In the genomic region with DNA sequence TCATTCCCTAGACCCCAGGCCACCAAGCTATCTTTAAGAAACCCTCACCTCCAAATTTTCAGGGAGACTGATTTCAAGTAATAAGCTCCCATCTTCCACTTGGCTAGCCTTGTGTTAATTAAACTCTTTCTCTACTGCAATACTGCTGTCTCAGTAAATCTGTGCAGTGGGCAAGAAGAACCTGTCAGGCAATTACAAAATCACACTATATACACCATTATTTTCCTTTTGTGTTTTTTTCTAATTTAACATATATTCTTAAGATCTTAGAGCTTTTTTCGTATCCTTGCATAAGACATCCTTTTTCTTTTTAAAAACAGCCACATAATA, we compare ENCODE assay signal across 20 cellular contexts. TPM values are rescaled to one million over a fixed set of nuclear protein-coding genes. Genes with fewer than 3 reads are reported as not detected.
DNase-seq lines count a peak whose midpoint lies in the region; ATAC-seq, FAIRE-seq and TF ChIP-seq lines count a peak whose summit lies in the region.
"Had no signal": no experiment of that assay in that cellular context is flagged by ENCODE, and none has a peak within 500 bp of the region (broad histone marks: within the 10 kb centered on the region; RNA-seq: fewer than 3 reads in every experiment).

No MANE protein-coding gene starts in this region.

- no peak for TF ChIP-seq EP300 in A549 (IDR thresholded peaks at IDR 0.05)

- no peak overlapping the region for H3K4ac ChIP-seq in trophoblast cell (ENCODE audit: low read depth, low read length)

- no peak overlapping the region for H2BK120ac ChIP-seq in trophoblast cell (ENCODE audit: insufficient read depth, low read length, poor library complexity)

- H3K27me3 Mint-ChIP-seq in dendritic cell treated with granulocyte-macrophage colony-stimulating factor and Interleukin-4, amounts not matched to agents 40 ng/mL and 50 ng/mL, for 4 days: no peaks in the 10 kb centered on the region
- H3K27me3 Mint-ChIP-seq: activated T-helper 17 cell treated with anti-CD3 and anti-CD28 coated beads, Interleukin-2, amount 50 U/mL, for 72 hours; naive B cell had no signal

- H3K4me1 Mint-ChIP-seq in dendritic cell treated with granulocyte-macrophage colony-stimulating factor and Interleukin-4, amounts not matched to agents 40 ng/mL and 50 ng/mL, for 4 days (ENCODE audit: low read depth): peaks cover 32% of the 10 kb centered on the region
- H3K4me1 Mint-ChIP-seq: activated T-helper 17 cell treated with anti-CD3 and anti-CD28 coated beads, Interleukin-2, amount 50 U/mL, for 72 hours had no signal

- no peak overlapping the region for H2BK5ac ChIP-seq in trophoblast cell (ENCODE audit: low read depth, low read length, poor library complexity)

- no peak for TF ChIP-seq RAD21 in A549 (conservative IDR thresholded peaks at IDR 0.05 in 1 of 2, IDR thresholded peaks at IDR 0.05 in 1 of 2)

- no peaks in the 10 kb centered on the region for H3K36me3 Mint-ChIP-seq in dendritic cell treated with granulocyte-macrophage colony-stimulating factor and Interleukin-4, amounts not matched to agents 40 ng/mL and 50 ng/mL, for 4 days (ENCODE audit: low read depth)

- H3K27ac Mint-ChIP-seq in dendritic cell treated with granulocyte-macrophage colony-stimulating factor and Interleukin-4, amounts not matched to agents 40 ng/mL and 50 ng/mL, for 4 days: peak overlapping the region; percentile 87
- H3K27ac Mint-ChIP-seq: activated CD8-positive, alpha-beta T cell treated with anti-CD3 and anti-CD28 coated beads, Interleukin-2, amount 10 ng/mL, durations not matched to agents 7 days and 5 days; activated T-helper 17 cell treated with anti-CD3 and anti-CD28 coated beads, Interleukin-2, amount 50 U/mL, for 72 hours had no signal

- no peak for TF ChIP-seq CTCF in A549 (IDR thresholded peaks at IDR 0.05)
- TF ChIP-seq CTCF in HEK293 (tag by site-specific recombination; IDR thresholded peaks at IDR 0.05): no peak

- no peak overlapping the region; the same call in 2 of the 3 replicates for H3K4me2 ChIP-seq in A549
- no peak overlapping the region for H3K4me2 ChIP-seq in trophoblast cell (ENCODE audit: low read length)

- FAIRE-seq in A549 (lab: Jason Lieb, UNC): no peak
- FAIRE-seq: D721Med, GM12892 had no signal

- H3K14ac ChIP-seq in trophoblast cell (ENCODE audit: low read length): no peak overlapping the region

- H3K4me3 ChIP-seq in A549 (no peak overlapping the region), HEK293 (ENCODE audit: low read depth, low read length) (no peak overlapping the region), trophoblast cell (ENCODE audit: low read depth, low read length) (no peak overlapping the region)
- H3K4me3 ChIP-seq: esophagus squamous epithelium, prostate gland, tibial nerve had no signal

- 88% methylated on average over 1 of the region's 1 CpG for WGBS in A549 (ENCODE audit: missing lambda C conversion rate)
- no CpG with 5 or more reads among the region's 1 CpG for WGBS in trophoblast cell (ENCODE audit: extremely low coverage, insufficient coverage, insufficient read length)

- peaks cover 2% of the 10 kb centered on the region for H3K79me1 ChIP-seq in trophoblast cell (ENCODE audit: low read length)

- no peak overlapping the region for H2AK5ac ChIP-seq in trophoblast cell (ENCODE audit: low read length)

- no peak overlapping the region for H2AFZ ChIP-seq in trophoblast cell (ENCODE audit: insufficient read depth, low read length, poor library complexity)

- TF ChIP-seq POLR2A in A549 (IDR thresholded peaks at IDR 0.05; ENCODE audit: low read length): no peak

- no peak overlapping the region for H3K9ac ChIP-seq in trophoblast cell (ENCODE audit: low read length)

- intact Hi-C loops in dendritic cell treated with granulocyte-macrophage colony-stimulating factor and Interleukin-4, amounts not matched to agents 40 ng/mL and 50 ng/mL, for 4 days (cut with micrococcal nuclease): no loop called here

- peaks cover 20% of the 10 kb centered on the region for H3K9me3 Mint-ChIP-seq in dendritic cell treated with granulocyte-macrophage colony-stimulating factor and Interleukin-4, amounts not matched to agents 40 ng/mL and 50 ng/mL, for 4 days

- H3K36me3 ChIP-seq in HEK293 (ENCODE audit: control insufficient read depth in 2 of 2, insufficient read depth in 1 of 2, low read length in 2 of 2) (no peaks in the 10 kb centered on the region), trophoblast cell (ENCODE audit: control insufficient read depth in 1 of 2, insufficient read depth in 2 of 2, low read length in 2 of 2) (no peaks in the 10 kb centered on the region)
- H3K36me3 ChIP-seq: esophagus squamous epithelium, prostate gland, tibial nerve had no signal

- no peak overlapping the region for H4K8ac ChIP-seq in trophoblast cell (ENCODE audit: low read depth, low read length)

- CTCF ChIA-PET in A549 (lab: Yijun Ruan, JAX) (interaction anchor here (0.7 to 13.4 kb wide), 6 partner anchors 10 to 651 kb away, joined by 3 to 191 read pairs (median 4); no protein-coding TSS in a partner anchor), HEK293 (lab: Yijun Ruan, JAX) (interaction anchor here (1.1 to 6.4 kb wide), 3 partner anchors 69 to 95 kb away, joined by 3 to 76 read pairs (median 3); no protein-coding TSS in a partner anchor)

- no peaks in the 10 kb centered on the region for H3K27me3 ChIP-seq in trophoblast cell (ENCODE audit: insufficient read depth, low read length)
- H3K27me3 ChIP-seq: esophagus squamous epithelium, tibial nerve had no signal

- H3K79me2 ChIP-seq in trophoblast cell (ENCODE audit: control insufficient read depth, insufficient read depth, low read length, poor library complexity): no peaks in the 10 kb centered on the region

- no peak overlapping the region for H3K18ac ChIP-seq in trophoblast cell (ENCODE audit: low read length)

- no peak overlapping the region for H3K23ac ChIP-seq in trophoblast cell (ENCODE audit: low read length)

- H3K27ac ChIP-seq in A549: peak overlapping the region; percentile 39 to 74; a peak in 4 of 6 replicates
- H3K27ac ChIP-seq in HEK293 (ENCODE audit: extremely low read depth, low read depth, low read length): no peak overlapping the region
- H3K27ac ChIP-seq in trophoblast cell (ENCODE audit: low read depth, low read length): peak overlapping the region; percentile 79
- H3K27ac ChIP-seq: prostate gland had no signal

- H3K4me1 ChIP-seq in A549 (peaks cover 7% of the 10 kb centered on the region; the same call in 1 of the 3 replicates), HEK293 (ENCODE audit: control insufficient read depth, insufficient read depth, low read length) (no peaks in the 10 kb centered on the region), trophoblast cell (ENCODE audit: control insufficient read depth in 1 of 2, insufficient read depth in 2 of 2, low read length in 2 of 2) (peaks cover 4% of the 10 kb centered on the region in 2 experiments)
- H3K4me1 ChIP-seq: prostate gland had no signal

- H3K9me3 ChIP-seq in A549 (peaks cover 17% of the 10 kb centered on the region), HEK293 (ENCODE audit: control insufficient read depth, insufficient read depth, low read depth, low read length) (no peaks in the 10 kb centered on the region), trophoblast cell (ENCODE audit: insufficient read depth, low read depth, low read length) (peaks cover 6% of the 10 kb centered on the region)
- H3K9me3 ChIP-seq: prostate gland had no signal

- peak overlapping the region; percentile 75 for H4K91ac ChIP-seq in trophoblast cell (ENCODE audit: low read depth, low read length)

- DNase-seq in A549 (ENCODE audit: low read depth in 1 of 2, low spot score in 1 of 2) (no peak), trophoblast cell (no peak), Ammon's horn (ENCODE audit: low spot score) (no peak), MV-4-11 (lab: John Stamatoyannopoulos, UW) (no peak)
- no peak for DNase-seq in activated CD4-positive, alpha-beta T cell treated with anti-CD3 and anti-CD28 coated beads for 48 hours
- DNase-seq in activated naive CD4-positive, alpha-beta T cell treated with Interleukin-2 at 50 U/mL for 16 hours: no peak
- DNase-seq: activated CD8-positive, alpha-beta T cell treated with anti-CD3 and anti-CD28 coated beads, Interleukin-2, amount 10 ng/mL, durations not matched to agents 7 days and 5 days; esophagus squamous epithelium; GDM1; GOT3; naive B cell; NCI-H2107; NCI-H526 treated with DMSO at 0.1 percent for 48 hours had no signal

- POLR2A ChIA-PET in A549 (lab: Yijun Ruan, JAX): no interaction called here
- POLR2A ChIA-PET in HEK293 (lab: Yijun Ruan, JAX): no interaction called here

- H4K12ac ChIP-seq in trophoblast cell (ENCODE audit: low read depth, low read length): no peak overlapping the region

- ATAC-seq in A549: no peak
- ATAC-seq: activated CD8-positive, alpha-beta T cell treated with anti-CD3 and anti-CD28 coated beads, Interleukin-2, amount 10 ng/mL, durations not matched to agents 7 days and 5 days; activated T-helper 17 cell treated with anti-CD3 and anti-CD28 coated beads, Interleukin-2, amount 50 U/mL, for 72 hours had no signal

- H3K4me3 Mint-ChIP-seq in dendritic cell treated with granulocyte-macrophage colony-stimulating factor and Interleukin-4, amounts not matched to agents 40 ng/mL and 50 ng/mL, for 4 days: peak overlapping the region; percentile 45
- H3K4me3 Mint-ChIP-seq: activated CD8-positive, alpha-beta T cell treated with anti-CD3 and anti-CD28 coated beads, Interleukin-2, amount 10 ng/mL, durations not matched to agents 7 days and 5 days; activated T-helper 17 cell treated with anti-CD3 and anti-CD28 coated beads, Interleukin-2, amount 50 U/mL, for 72 hours; naive B cell had no signal

- H2BK12ac ChIP-seq in trophoblast cell (ENCODE audit: low read length): no peak overlapping the region

TF ChIP-seq in A549, 52 proteins besides CTCF, POLR2A, EP300 and RAD21:
- TF ChIP-seq CHD2 (IDR thresholded peaks at IDR 0.05; ENCODE audit: low read length, partially characterized antibody): no peak
- peak; percentile 33 for TF ChIP-seq MAFK (IDR thresholded peaks at IDR 0.05; ENCODE audit: partially characterized antibody)

TF ChIP-seq in HEK293, 187 proteins besides CTCF, POLR2A, EP300 and RAD21:
- peak; percentile 65 for TF ChIP-seq SETDB1 (IDR thresholded peaks at IDR 0.05; ENCODE audit: insufficient read length, low read length)
- no peak for TF ChIP-seq ZNF391 (tag by site-specific recombination; IDR thresholded peaks at IDR 0.05; ENCODE audit: borderline replicate concordance, low read depth)

RNA-seq across cellular contexts. Expression of a gene that starts 7.7 kb away (rescaled TPM):
- polyA plus RNA-seq in A549 (2011; rRNA removed) (49.5 and 53.8 TPM in 2 replicates), A549 (2017; fragmentation: RNase III; extraction: RNeasy Plus Mini Kit Qiagen cat#74134 plus additional on column Dnase treatment) (27.4 to 34.0 TPM (median 31.9 TPM) in 3 replicates)
- polyA plus RNA-seq in A549 (2012; cell fraction: cytosol; rRNA removed): 13.0 and 13.1 TPM in 2 replicates
- 4.0 and 4.8 TPM in 2 replicates for polyA plus RNA-seq in A549 (2012; cell fraction: nucleus; rRNA removed)
- polyA minus RNA-seq in A549 (2011; rRNA and poly(A)+ RNA removed): 12.2 and 14.2 TPM in 2 replicates
- polyA plus RNA-seq in trophoblast cell (2013): 59.8 and 60.5 TPM in 2 replicates

RNA-seq across cellular contexts. Expression of a gene that starts 38.0 kb away (rescaled TPM):
- polyA plus RNA-seq in A549 (2011; rRNA removed) (106 and 136 TPM in 2 replicates), A549 (2017; fragmentation: RNase III; extraction: RNeasy Plus Mini Kit Qiagen cat#74134 plus additional on column Dnase treatment) (59.6 to 70.4 TPM (median 66.2 TPM) in 3 replicates)
- 65.2 and 65.4 TPM in 2 replicates for polyA plus RNA-seq in A549 (2012; cell fraction: cytosol; rRNA removed)
- polyA plus RNA-seq in A549 (2012; cell fraction: nucleus; rRNA removed): 140 TPM in 2 replicates
- polyA minus RNA-seq in A549 (2011; rRNA and poly(A)+ RNA removed): 65.5 and 79.0 TPM in 2 replicates
- 162 and 178 TPM in 2 replicates for polyA plus RNA-seq in trophoblast cell (2013)
